12 cellular contexts compared by ENCODE assay signal in the genomic region with DNA sequence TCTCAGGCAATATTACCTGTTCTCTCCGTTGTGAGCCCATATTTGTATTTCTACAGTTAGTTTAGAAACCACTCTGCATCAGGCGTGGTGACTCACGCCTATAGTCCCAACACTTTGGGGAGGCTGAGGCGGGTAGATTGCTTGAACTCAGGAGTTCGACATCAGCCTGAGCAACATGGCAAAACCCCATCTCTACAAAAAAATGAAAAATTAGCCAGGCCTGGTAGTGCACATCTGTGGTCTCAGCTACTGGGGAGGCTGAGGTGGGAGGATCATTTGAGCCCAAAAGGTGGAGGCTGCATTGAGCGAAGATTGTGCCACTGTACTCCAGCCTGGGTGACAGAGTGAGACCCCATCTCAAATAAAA. TPM values are rescaled to one million over a fixed set of nuclear protein-coding genes. Genes with fewer than 3 reads are reported as not detected.
DNase-seq lines count a peak whose midpoint lies in the region; ATAC-seq and TF ChIP-seq lines count a peak whose summit lies in the region.
"Had no signal": no experiment of that assay in that cellular context is flagged by ENCODE, and none has a peak within 500 bp of the region (broad histone marks: within the 10 kb centered on the region; RNA-seq: fewer than 3 reads in every experiment).

No MANE protein-coding gene starts in this region.

- no peak overlapping the region for H3K9ac ChIP-seq in fibroblast of lung (ENCODE audit: insufficient read depth, low read length)
- H3K9ac ChIP-seq: parathyroid adenoma had no signal

- no peaks in the 10 kb centered on the region for H3K27me3 Mint-ChIP-seq in CD4-positive, alpha-beta T cell
- no peaks in the 10 kb centered on the region for H3K27me3 Mint-ChIP-seq in IgD-negative memory B cell

- H3K4me2 ChIP-seq in fibroblast of lung (ENCODE audit: extremely low read depth, insufficient read depth, low read length) = no peak overlapping the region

- H3K27ac Mint-ChIP-seq in CD4-positive, alpha-beta T cell = peak overlapping the region; percentile 43
- H3K27ac Mint-ChIP-seq in IgD-negative memory B cell = peak overlapping the region in 2 of 3 donors; percentile 10 to 68

- POLR2A ChIA-PET in CD4-positive, alpha-beta T cell (lab: Charles Lee) = interaction anchor here (0.7 to 4.1 kb wide), 5 partner anchors 11 to 23 kb away, joined by 4 to 29 read pairs (median 17); a partner anchor contains a TSS

- H3K4me1 Mint-ChIP-seq in CD4-positive, alpha-beta T cell (ENCODE audit: low read depth) = peaks cover 56% of the 10 kb centered on the region
- peaks cover 41 to 58% (median 51%) of the 10 kb centered on the region in 3 donors for H3K4me1 Mint-ChIP-seq in IgD-negative memory B cell

- H3K27ac ChIP-seq in CD4-positive, alpha-beta T cell (ENCODE audit: low read depth, low read length) = no peak overlapping the region
- H3K27ac ChIP-seq in fibroblast of lung (ENCODE audit: insufficient read depth, low read length) (peak overlapping the region; percentile 91), spleen (peak overlapping the region in 6 of 8 donors; percentile 71 to 87 (median 80))
- H3K27ac ChIP-seq: parathyroid adenoma had no signal

- no peak for TF ChIP-seq CTCF in CD4-positive, alpha-beta T cell (IDR thresholded peaks at IDR 0.05)
- TF ChIP-seq CTCF in fibroblast of lung (conservative IDR thresholded peaks at IDR 0.05 in 1 of 2, IDR thresholded peaks at IDR 0.05 in 1 of 2; ENCODE audit: low read depth in 1 of 2, low read length in 2 of 2) (no peak), spleen (IDR thresholded peaks at IDR 0.05 in 8 of 11, conservative IDR thresholded peaks at IDR 0.05 in 3 of 11) (no peak)

- H3K4me3 ChIP-seq in fibroblast of lung (replicated peaks in 1 of 4; ENCODE audit: control extremely low read depth in 1 of 4, insufficient read depth in 1 of 4, low read depth in 3 of 4, low read length in 4 of 4) (no peak overlapping the region), spleen (no peak overlapping the region)
- H3K4me3 ChIP-seq: lung had no signal

- H3K4me1 ChIP-seq in fibroblast of lung (ENCODE audit: control insufficient read depth, extremely low read depth, insufficient read depth, low read length) = peaks cover 25% of the 10 kb centered on the region
- peaks cover 13 to 88% (median 50%) of the 10 kb centered on the region in 6 donors for H3K4me1 ChIP-seq in spleen
- H3K4me1 ChIP-seq: parathyroid adenoma had no signal

- no peak for ATAC-seq in CD4-positive, alpha-beta T cell (ENCODE audit: poor library complexity)
- no peak for ATAC-seq in GM21447 (IDR thresholded peaks at IDR 0.05; ENCODE audit: unreplicated experiment)

- DNase-seq in CD4-positive, alpha-beta T cell = no peak
- DNase-seq in fibroblast of lung (ENCODE audit: low read depth in 2 of 2) (no peak), spleen (peak; percentile 45), SK-N-DZ (ENCODE audit: low spot score) (no peak), NCI-H2171 (lab: John Stamatoyannopoulos, UW) (no peak)
- DNase-seq: DMS 273 treated with DMSO at 0.1 percent for 48 hours; effector memory CD4-positive, alpha-beta T cell; NCI-H226 had no signal

- no peak for TF ChIP-seq POLR2A in spleen (IDR thresholded peaks at IDR 0.05)

- no peaks in the 10 kb centered on the region for H3K9me3 ChIP-seq in CD4-positive, alpha-beta T cell (ENCODE audit: control insufficient read depth, low read length)
- H3K9me3 ChIP-seq in fibroblast of lung (ENCODE audit: control insufficient read depth, insufficient read depth, low read depth, low read length) = no peaks in the 10 kb centered on the region
- no peaks in the 10 kb centered on the region for H3K9me3 ChIP-seq in spleen

- 76 to 95% (median 87%) methylated on average over 6 of the region's 6 CpGs for WGBS in spleen, 5 donors

- H4K20me1 ChIP-seq in fibroblast of lung (ENCODE audit: control insufficient read depth, extremely low read depth, insufficient read depth, low read length) = no peaks in the 10 kb centered on the region

- intact Hi-C loops in CD4-positive, alpha-beta T cell (cut with DNase I, micrococcal nuclease) = no loop called here
- intact Hi-C loops in spleen (cut with DNase I; ENCODE audit: low total_unique reads) = no loop called here

- no peak overlapping the region for H3K4me3 Mint-ChIP-seq in CD4-positive, alpha-beta T cell
- H3K4me3 Mint-ChIP-seq in IgD-negative memory B cell = no peak overlapping the region

- CTCF ChIA-PET in CD4-positive, alpha-beta T cell (lab: Charles Lee) = no interaction called here

- H3K79me2 ChIP-seq in fibroblast of lung (ENCODE audit: control insufficient read depth, insufficient read depth, low read length) = no peaks in the 10 kb centered on the region
- H3K79me2 ChIP-seq: parathyroid adenoma had no signal

- H3K27me3 ChIP-seq in CD4-positive, alpha-beta T cell (ENCODE audit: control insufficient read depth, insufficient read depth, low read length) = no peaks in the 10 kb centered on the region
- H3K27me3 ChIP-seq in fibroblast of lung (ENCODE audit: control insufficient read depth, insufficient read depth, low read length) = no peaks in the 10 kb centered on the region
- no peaks in the 10 kb centered on the region for H3K27me3 ChIP-seq in spleen (replicated peaks in 1 of 7)

- H3K9me3 Mint-ChIP-seq in CD4-positive, alpha-beta T cell = no peaks in the 10 kb centered on the region
- peaks cover 0 to 6% (median 2%) of the 10 kb centered on the region in 3 donors for H3K9me3 Mint-ChIP-seq in IgD-negative memory B cell

- H2AFZ ChIP-seq in fibroblast of lung (ENCODE audit: low read length) = no peak overlapping the region
- H2AFZ ChIP-seq: parathyroid adenoma had no signal

- H3K36me3 Mint-ChIP-seq in CD4-positive, alpha-beta T cell (ENCODE audit: low read depth) = no peaks in the 10 kb centered on the region
- H3K36me3 Mint-ChIP-seq in IgD-negative memory B cell = peaks cover 2% of the 10 kb centered on the region

- H3K36me3 ChIP-seq in fibroblast of lung (ENCODE audit: control insufficient read depth, insufficient read depth, low read length) (no peaks in the 10 kb centered on the region), spleen (no peaks in the 10 kb centered on the region)

RNA-seq across cellular contexts. Expression of a gene that starts 19.7 kb away (rescaled TPM):
- 10 to 100 TPM; 89.8 to 90.4 TPM for total RNA-seq in CD4-positive, alpha-beta T cell
- polyA plus RNA-seq in IgD-negative memory B cell = 74.0 TPM
- total RNA-seq in fibroblast of lung = 9.9 and 42.9 TPM in 2 replicates
- 23.0 and 35.2 TPM in 2 replicates for polyA plus RNA-seq in fibroblast of lung
- polyA plus RNA-seq in fibroblast of lung (2012) = 28.8 and 44.1 TPM in 2 replicates
- 21.5 and 54.2 TPM in 2 replicates for polyA minus RNA-seq in fibroblast of lung (ENCODE audit: low replicate concordance)
- 100 to 1,000 TPM in 1 of 7 donors, 10 to 100 TPM in 6; 49.5 to 122 (median 65.4) TPM for total RNA-seq in spleen
- 100 to 1,000 TPM in 2 of 3 donors, 10 to 100 TPM in 1; 59.8 to 118 (median 109) TPM for polyA plus RNA-seq in spleen
- polyA plus RNA-seq in SK-N-DZ (2014; cell fraction: cytosol; rRNA removed) = 79.5 and 102 TPM in 2 replicates
- 83.1 and 85.5 TPM in 2 replicates for polyA plus RNA-seq in SK-N-DZ (2014; cell fraction: nucleus; rRNA removed)

RNA-seq across cellular contexts. Expression of a gene that starts 47.9 kb away (rescaled TPM):
- total RNA-seq in CD4-positive, alpha-beta T cell = under 1 TPM; 0.50 to 0.69 TPM
- polyA plus RNA-seq in IgD-negative memory B cell (2.2 TPM), fibroblast of lung (0.26 and 0.85 TPM in 2 replicates), spleen (1 to 10 TPM in 2 of 3 donors, under 1 TPM in 1; 0.89 to 2.3 (median 1.5) TPM)
- total RNA-seq in fibroblast of lung (0.17 TPM in 1 of 2 replicates, not detected in the other), spleen (10 to 100 TPM in 2 of 7 donors, 1 to 10 TPM in 5; 3.4 to 18.9 (median 8.4) TPM)
- 0.58 and 1.8 TPM in 2 replicates for polyA plus RNA-seq in fibroblast of lung (2012)
- polyA minus RNA-seq in fibroblast of lung (ENCODE audit: low replicate concordance) = 1.4 and 6.8 TPM in 2 replicates
- 26.6 and 31.0 TPM in 2 replicates for polyA plus RNA-seq in SK-N-DZ (2014; cell fraction: cytosol; rRNA removed)
- polyA plus RNA-seq in SK-N-DZ (2014; cell fraction: nucleus; rRNA removed) = 19.0 and 22.7 TPM in 2 replicates
